ENCODE assay signal across 23 cellular contexts in the genomic region with DNA sequence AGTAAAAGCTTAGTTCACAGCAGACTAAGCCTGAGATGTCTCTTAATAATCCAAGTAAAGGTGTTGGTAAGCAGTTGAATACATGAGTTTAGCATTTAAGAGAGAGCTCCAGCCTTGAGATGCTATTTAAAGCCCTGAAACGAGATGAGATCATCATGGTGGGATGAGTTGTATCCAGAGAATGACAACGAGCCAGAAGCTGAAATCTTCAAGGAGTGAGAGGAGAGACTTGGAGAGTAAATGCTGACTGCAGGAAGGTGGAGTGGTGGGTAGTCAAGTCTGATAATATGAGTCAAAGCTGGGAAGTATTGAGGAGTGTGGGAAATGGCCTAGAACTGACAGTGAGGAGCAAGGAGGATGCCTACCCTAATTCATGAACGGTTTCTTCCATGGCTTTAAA. TPM values are rescaled to one million over a fixed set of nuclear protein-coding genes. Genes with fewer than 3 reads are reported as not detected.
DNase-seq lines count a peak whose midpoint lies in the region; ATAC-seq and TF ChIP-seq lines count a peak whose summit lies in the region.
"Had no signal": no experiment of that assay in that cellular context is flagged by ENCODE, and none has a peak within 500 bp of the region (broad histone marks: within the 10 kb centered on the region; RNA-seq: fewer than 3 reads in every experiment).

No MANE protein-coding gene starts in this region.

- H3K4me1 Mint-ChIP-seq in activated CD4-positive, alpha-beta T cell treated with anti-CD3 and anti-CD28 coated beads, Interleukin-2, amount 10 ng/mL, durations not matched to agents 7 days and 5 days = no peaks in the 10 kb centered on the region
- H3K4me1 Mint-ChIP-seq: activated B cell treated with CpG ODN at 0.5 μM for 24 hours; stimulated activated effector memory CD8-positive, alpha-beta T cell treated with anti-CD3 and anti-CD28 coated beads, Interleukin-12 subunit alpha, Interleukin-12 subunit beta, amount 100 ng/mL, for 72 hours; T-helper 17 cell had no signal

- H3K4me3 Mint-ChIP-seq in activated CD4-positive, alpha-beta T cell treated with anti-CD3 and anti-CD28 coated beads, Interleukin-2, amount 10 ng/mL, durations not matched to agents 7 days and 5 days = no peak overlapping the region
- H3K4me3 Mint-ChIP-seq: activated B cell treated with CpG ODN at 0.5 μM for 24 hours; activated naive CD8-positive, alpha-beta T cell; stimulated activated effector memory CD8-positive, alpha-beta T cell treated with anti-CD3 and anti-CD28 coated beads, Interleukin-12 subunit alpha, Interleukin-12 subunit beta, amount 100 ng/mL, for 72 hours; T-helper 17 cell had no signal

- H3K27ac Mint-ChIP-seq in activated CD4-positive, alpha-beta T cell treated with anti-CD3 and anti-CD28 coated beads, Interleukin-2, amount 10 ng/mL, durations not matched to agents 7 days and 5 days = no peak overlapping the region
- H3K27ac Mint-ChIP-seq: activated B cell treated with CpG ODN at 0.5 μM for 24 hours; activated naive CD8-positive, alpha-beta T cell; stimulated activated effector memory CD8-positive, alpha-beta T cell treated with anti-CD3 and anti-CD28 coated beads, Interleukin-12 subunit alpha, Interleukin-12 subunit beta, amount 100 ng/mL, for 72 hours had no signal

- CTCF ChIA-PET in activated CD4-positive, alpha-beta T cell treated with anti-CD3 and anti-CD28 coated beads, Interleukin-2, amount 10 ng/mL, durations not matched to agents 7 days and 5 days (lab: Charles Lee) = no interaction called here

- POLR2A ChIA-PET in activated CD4-positive, alpha-beta T cell treated with anti-CD3 and anti-CD28 coated beads, Interleukin-2, amount 10 ng/mL, durations not matched to agents 7 days and 5 days (lab: Charles Lee) = no interaction called here

- DNase-seq in GM04503 (ENCODE audit: low read depth) (peak; percentile 46), astrocyte of the hippocampus (ENCODE audit: low read depth, low spot score) (peak; percentile 36), kidney glomerular epithelial cell (lab: John Stamatoyannopoulos, UW) (peak; percentile 43), NCI-H146 treated with DMSO at 0.1 percent for 48 hours (lab: John Stamatoyannopoulos, UW; ENCODE audit: unreplicated experiment) (no peak), T1000 (lab: John Stamatoyannopoulos, UW) (no peak), omental fat pad (ENCODE audit: low spot score) (no peak)
- no peak for DNase-seq in activated CD4-positive, alpha-beta T cell treated with anti-CD3 and anti-CD28 coated beads, Interleukin-2, amount 10 ng/mL, durations not matched to agents 7 days and 5 days
- DNase-seq: activated B cell treated with CpG ODN at 0.5 μM for 24 hours; activated T-cell treated with anti-CD3 and anti-CD28 coated beads, Interleukin-2, amount 50 U/mL, for 48 hours; dermis blood vessel endothelial cell; erythroblast; MG63; NCI-H146; NCI-H2171 treated with DMSO at 0.1 percent for 48 hours; NCI-H69; PC-3; right cardiac atrium; T-helper 17 cell had no signal

- no peak for TF ChIP-seq CTCF in omental fat pad (IDR thresholded peaks at IDR 0.05)

- no peaks in the 10 kb centered on the region for H3K36me3 Mint-ChIP-seq in activated CD4-positive, alpha-beta T cell treated with anti-CD3 and anti-CD28 coated beads, Interleukin-2, amount 10 ng/mL, durations not matched to agents 7 days and 5 days (ENCODE audit: low read depth)
- H3K36me3 Mint-ChIP-seq: activated naive CD8-positive, alpha-beta T cell; stimulated activated effector memory CD8-positive, alpha-beta T cell treated with anti-CD3 and anti-CD28 coated beads, Interleukin-12 subunit alpha, Interleukin-12 subunit beta, amount 100 ng/mL, for 72 hours had no signal

- H3K9me3 Mint-ChIP-seq in activated CD4-positive, alpha-beta T cell treated with anti-CD3 and anti-CD28 coated beads, Interleukin-2, amount 10 ng/mL, durations not matched to agents 7 days and 5 days = no peaks in the 10 kb centered on the region
- H3K9me3 Mint-ChIP-seq: activated B cell treated with CpG ODN at 0.5 μM for 24 hours; stimulated activated effector memory CD8-positive, alpha-beta T cell treated with anti-CD3 and anti-CD28 coated beads, Interleukin-12 subunit alpha, Interleukin-12 subunit beta, amount 100 ng/mL, for 72 hours had no signal

- peaks cover 20% of the 10 kb centered on the region for H3K27me3 Mint-ChIP-seq in activated CD4-positive, alpha-beta T cell treated with anti-CD3 and anti-CD28 coated beads, Interleukin-2, amount 10 ng/mL, durations not matched to agents 7 days and 5 days

- no peak for ATAC-seq in omental fat pad (ENCODE audit: low FRiP score)
- ATAC-seq: PC-3; right cardiac atrium; stimulated activated effector memory CD8-positive, alpha-beta T cell treated with anti-CD3 and anti-CD28 coated beads, Interleukin-12 subunit alpha, Interleukin-12 subunit beta, amount 100 ng/mL, for 72 hours; T-helper 17 cell had no signal

RNA-seq across cellular contexts. Expression of a gene that starts 53.7 kb away (rescaled TPM):
- total RNA-seq in activated CD4-positive, alpha-beta T cell treated with anti-CD3 and anti-CD28 coated beads, Interleukin-2, amount 10 ng/mL, durations not matched to agents 7 days and 5 days = under 1 TPM; 0.47 to 0.48 TPM
- total RNA-seq in omental fat pad = not detected
- total RNA-seq: dermis blood vessel endothelial cell, glomerular endothelial cell, liver, right cardiac atrium, SJSA1 had no signal

Comparison
In these comparisons a context has a peak if more than half of its experiments do, and no peak if none do; other contexts are left out.
1. DNase-seq: peak in GM04503 (single experiment), astrocyte of the hippocampus (single experiment) and kidney glomerular epithelial cell (single experiment); none in NCI-H146 treated with DMSO at 0.1 percent for 48 hours (single experiment), T1000 (single experiment), activated CD4-positive, alpha-beta T cell treated with anti-CD3 and anti-CD28 coated beads, Interleukin-2, amount 10 ng/mL, durations not matched to agents 7 days and 5 days (single experiment) and omental fat pad (single experiment).